In the genomic region with DNA sequence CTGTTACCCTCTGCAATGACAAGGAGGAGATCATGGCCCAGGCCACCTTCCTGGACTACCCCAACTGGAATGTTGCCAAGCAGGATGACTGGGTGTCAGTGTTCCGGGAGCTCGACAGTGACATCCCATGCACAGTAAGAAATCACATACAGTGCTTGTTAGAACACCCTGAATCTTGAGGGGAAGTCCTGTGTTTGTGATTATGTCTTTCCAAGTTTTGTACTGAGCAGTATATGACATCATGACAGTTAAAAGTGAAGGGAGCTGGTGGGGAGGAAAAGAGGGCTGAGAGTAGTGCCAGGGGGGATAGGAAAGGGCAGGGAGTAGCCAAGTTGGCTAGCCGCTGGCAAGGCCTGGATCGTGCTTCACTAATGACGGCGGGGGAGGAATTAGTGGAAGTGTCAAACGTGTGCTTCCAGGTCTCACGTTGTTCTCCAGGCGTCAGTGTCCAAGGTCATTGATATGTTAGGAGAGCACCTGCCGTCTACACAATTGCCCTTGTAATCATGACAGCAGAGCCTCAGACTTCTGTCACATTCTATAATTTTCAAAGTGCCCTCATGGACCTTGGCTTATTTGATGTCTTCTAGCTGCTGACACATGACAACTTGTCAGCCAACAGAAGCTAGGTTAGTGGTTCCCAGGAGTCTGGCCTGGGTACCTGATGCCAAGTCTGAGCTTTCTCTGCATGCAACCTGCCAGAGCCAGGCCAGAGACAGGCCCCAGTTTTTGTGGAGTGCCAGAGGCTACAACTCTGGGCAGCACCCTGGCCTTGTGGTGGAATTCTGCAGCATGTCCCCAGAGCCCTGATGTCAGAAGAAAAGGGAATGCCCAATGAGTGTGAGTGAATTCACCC, we compare ENCODE assay signal across 14 cellular contexts. TPM values are rescaled to one million over a fixed set of nuclear protein-coding genes. Genes with fewer than 3 reads are reported as not detected.
"Had no signal": no experiment of that assay in that cellular context is flagged by ENCODE, and none has a peak within 500 bp of the region (broad histone marks: within the 10 kb centered on the region; RNA-seq: fewer than 3 reads in every experiment).

No MANE protein-coding gene starts in this region.

- H3K27me3 Mint-ChIP-seq: activated naive CD8-positive, alpha-beta T cell had no signal

- DNase-seq: activated CD4-positive, alpha-beta T cell treated with anti-CD3 and anti-CD28 coated beads for 1 hour; activated CD4-positive, alpha-beta T cell treated with anti-CD3 and anti-CD28 coated beads, Interleukin-2, amount 50 U/mL, for 48 hours; activated CD8-positive, alpha-beta memory T cell treated with anti-CD3 and anti-CD28 coated beads, Interleukin-2, amount 10 ng/mL, durations not matched to agents 7 days and 5 days; activated gamma-delta T cell; activated T-cell treated with anti-CD3 and anti-CD28 coated beads, Interleukin-2, amount 50 U/mL, for 4 hours; anterior cingulate cortex; effector memory CD8-positive, alpha-beta T cell; stimulated activated CD4-positive, alpha-beta T cell treated with anti-CD3 and anti-CD28 coated beads, Interleukin-4, amount 100 ng/mL, for 4 hours; T1000; uterus had no signal

- H3K4me3 Mint-ChIP-seq: activated CD8-positive, alpha-beta memory T cell treated with anti-CD3 and anti-CD28 coated beads, Interleukin-2, amount 10 ng/mL, durations not matched to agents 7 days and 5 days; activated naive CD8-positive, alpha-beta T cell; activated T-cell treated with anti-CD3 and anti-CD28 coated beads, Interleukin-2, amount 50 U/mL, for 4 hours; effector memory CD8-positive, alpha-beta T cell had no signal

- H3K27ac Mint-ChIP-seq: activated CD8-positive, alpha-beta memory T cell treated with anti-CD3 and anti-CD28 coated beads, Interleukin-2, amount 10 ng/mL, durations not matched to agents 7 days and 5 days; activated naive CD8-positive, alpha-beta T cell; effector memory CD8-positive, alpha-beta T cell had no signal

- H3K36me3 ChIP-seq: cardiac muscle cell, uterus had no signal

- H3K9me3 Mint-ChIP-seq: activated T-cell treated with anti-CD3 and anti-CD28 coated beads, Interleukin-2, amount 50 U/mL, for 4 hours; effector memory CD8-positive, alpha-beta T cell had no signal

- H3K4me3 ChIP-seq: cardiac muscle cell, uterus had no signal

- H3K4me1 ChIP-seq: uterus had no signal

- H3K27ac ChIP-seq: cardiac muscle cell, uterus had no signal

- H3K9me3 ChIP-seq: uterus had no signal

- H3K36me3 Mint-ChIP-seq: activated CD8-positive, alpha-beta memory T cell treated with anti-CD3 and anti-CD28 coated beads, Interleukin-2, amount 10 ng/mL, durations not matched to agents 7 days and 5 days; activated naive CD8-positive, alpha-beta T cell had no signal

- H3K4me1 Mint-ChIP-seq: activated CD8-positive, alpha-beta memory T cell treated with anti-CD3 and anti-CD28 coated beads, Interleukin-2, amount 10 ng/mL, durations not matched to agents 7 days and 5 days had no signal

- H3K27me3 ChIP-seq: uterus had no signal

- ATAC-seq: activated CD8-positive, alpha-beta memory T cell treated with anti-CD3 and anti-CD28 coated beads, Interleukin-2, amount 10 ng/mL, durations not matched to agents 7 days and 5 days; activated T-cell treated with anti-CD3 and anti-CD28 coated beads, Interleukin-2, amount 50 U/mL, for 4 hours; effector memory CD8-positive, alpha-beta T cell had no signal

RNA-seq across cellular contexts. Expression of gene CFAP61, which starts 18.8 kb away (rescaled TPM):
- total RNA-seq: activated CD8-positive, alpha-beta memory T cell treated with anti-CD3 and anti-CD28 coated beads, Interleukin-2, amount 10 ng/mL, durations not matched to agents 7 days and 5 days; cardiac muscle cell; epithelial cell of proximal tubule; osteocyte had no signal
